Comparison of ENCODE assay signal across 10 cellular contexts in genomic region chr19:13864513-13865242, GRCh38. TPM values are rescaled to one million over a fixed set of nuclear protein-coding genes. Genes with fewer than 3 reads are reported as not detected.
DNase-seq lines count a peak whose midpoint lies in the region; ATAC-seq, FAIRE-seq and TF ChIP-seq lines count a peak whose summit lies in the region.
"Had no signal": no experiment of that assay in that cellular context is flagged by ENCODE, and none has a peak within 500 bp of the region (broad histone marks: within the 10 kb centered on the region; RNA-seq: fewer than 3 reads in every experiment).

No MANE protein-coding gene starts in this region.

- H3K4me1 ChIP-seq in A673 (ENCODE audit: insufficient read depth, low read length, poor library complexity, severe bottlenecking), result peaks cover 18% of the 10 kb centered on the region
- no peaks in the 10 kb centered on the region for H3K4me1 ChIP-seq in colonic mucosa

- no peaks in the 10 kb centered on the region for H3K9me3 Mint-ChIP-seq in naive thymus-derived CD8-positive, alpha-beta T cell

- peak in 1 of 2 donors; percentile 4 for ATAC-seq in naive thymus-derived CD8-positive, alpha-beta T cell
- no peak for ATAC-seq in GM21723 (IDR thresholded peaks at IDR 0.05; ENCODE audit: unreplicated experiment)

- in situ Hi-C loops in astrocyte of the spinal cord (cut with HindIII; ENCODE audit: low sequenced_read_pairs), result no loop called here

- TF ChIP-seq POLR2A in GM12891 (IDR thresholded peaks at IDR 0.05; ENCODE audit: low read depth, low read length), result no peak

- peak; percentile 77 for FAIRE-seq in GM12891 (lab: Jason Lieb, UNC)
- FAIRE-seq: GM18507 had no signal

- peak overlapping the region; percentile 73 for H3K4me3 ChIP-seq in A673 (ENCODE audit: low read depth, low read length, poor library complexity, severe bottlenecking)
- H3K4me3 ChIP-seq in astrocyte of the spinal cord (ENCODE audit: low read depth, low read length), result peak overlapping the region; percentile 2
- H3K4me3 ChIP-seq in colonic mucosa, result no peak overlapping the region
- peak overlapping the region in 1 of 2 donors; percentile 15 for H3K4me3 ChIP-seq in foreskin fibroblast (ENCODE audit: low read depth in 1 of 2, low read length in 2 of 2)

- peaks cover 26 to 55% (median 49%) of the 10 kb centered on the region in 4 donors for H3K4me1 Mint-ChIP-seq in naive thymus-derived CD8-positive, alpha-beta T cell

- H3K27ac ChIP-seq in A673 (ENCODE audit: low read depth, low read length, poor library complexity, severe bottlenecking) (peak overlapping the region; percentile 57), colonic mucosa (no peak overlapping the region)

- H3K4me3 Mint-ChIP-seq in naive thymus-derived CD8-positive, alpha-beta T cell, result peak overlapping the region; percentile 61 to 90 (median 84)

- CTCF ChIA-PET in A673 (lab: Charles Lee), result interaction anchor here (0.6 kb wide), 1 partner anchor 90 kb away, joined by 3 read pairs; the partner anchor contains the start of gene C19orf53

- H3K9me3 ChIP-seq in A673 (ENCODE audit: low read depth, low read length, poor library complexity, severe bottlenecking) (no peaks in the 10 kb centered on the region), colonic mucosa (no peaks in the 10 kb centered on the region)

- DNase-seq in A673 (ENCODE audit: low spot score), result no peak
- DNase-seq in GM12891 (ENCODE audit: insufficient read length, low spot score), result no peak
- DNase-seq in astrocyte of the spinal cord (ENCODE audit: low read depth, low spot score), result no peak
- DNase-seq in naive thymus-derived CD8-positive, alpha-beta T cell, result peak in 1 of 10 donors; percentile 64
- DNase-seq in colonic mucosa, result no peak
- no peak for DNase-seq in foreskin fibroblast
- DNase-seq in NCI-H524 treated with DMSO at 0.1 percent for 48 hours (lab: John Stamatoyannopoulos, UW), result no peak
- DNase-seq: stimulated activated CD4-positive, alpha-beta T cell treated with anti-CD3 and anti-CD28 coated beads, Interleukin-4, amount 100 ng/mL, for 24 hours had no signal

- intact Hi-C loops in A673 (cut with micrococcal nuclease; ENCODE audit: unreplicated experiment) (no loop called here), colonic mucosa (cut with DNase I) (loop anchor here (5.0 kb wide), 1 partner anchor 267 kb away; no protein-coding TSS in a partner anchor)

- no peaks in the 10 kb centered on the region for H3K27me3 ChIP-seq in A673 (replicated peaks; ENCODE audit: insufficient read depth, low read depth, low read length, poor library complexity)
- no peaks in the 10 kb centered on the region for H3K27me3 ChIP-seq in colonic mucosa

- TF ChIP-seq CTCF in A673 (conservative IDR thresholded peaks at IDR 0.05; ENCODE audit: low read depth, low read length) (no peak), astrocyte of the spinal cord (IDR thresholded peaks at IDR 0.05; ENCODE audit: low read depth, low read length) (no peak), colonic mucosa (IDR thresholded peaks at IDR 0.05) (no peak), foreskin fibroblast (IDR thresholded peaks at IDR 0.05; ENCODE audit: low read depth, low read length) (no peak)

- POLR2A ChIA-PET in A673 (lab: Charles Lee; ENCODE audit: low non-redundant PET), result no interaction called here
- POLR2A ChIA-PET in naive thymus-derived CD8-positive, alpha-beta T cell (lab: Charles Lee), result interaction anchor here (0.6 to 4.6 kb wide), 3 partner anchors 78 to 168 kb away, joined by 5 to 73 read pairs (median 7); no protein-coding TSS in a partner anchor

- peaks cover 0 to 4% (median 0%) of the 10 kb centered on the region in 3 donors for H3K36me3 Mint-ChIP-seq in naive thymus-derived CD8-positive, alpha-beta T cell

- H3K36me3 ChIP-seq in A673 (ENCODE audit: insufficient read depth, low read length, poor library complexity, severe bottlenecking) (no peaks in the 10 kb centered on the region), colonic mucosa (no peaks in the 10 kb centered on the region)

- H3K27me3 Mint-ChIP-seq in naive thymus-derived CD8-positive, alpha-beta T cell, result peaks cover 8 to 33% (median 28%) of the 10 kb centered on the region in 5 donors

- peak overlapping the region; percentile 1 to 81 (median 60) for H3K27ac Mint-ChIP-seq in naive thymus-derived CD8-positive, alpha-beta T cell

- peak overlapping the region in 1 of 2 donors; percentile 13 for H3K9ac ChIP-seq in colonic mucosa (ENCODE audit: low read depth in 2 of 2, low read length in 2 of 2)

- BruUV-seq in A673 (replicated peaks; lab: Mats Ljungman, UMichigan), result no TSS peak

TF ChIP-seq in GM12891, 5 proteins besides CTCF, POLR2A, EP300 and RAD21:
- TF ChIP-seq POU2F2 (IDR thresholded peaks at IDR 0.05; ENCODE audit: low read depth, low read length) (no peak), SPI1 (IDR thresholded peaks at IDR 0.05; ENCODE audit: low read depth, low read length) (no peak), POLR2AphosphoS5 (IDR thresholded peaks at IDR 0.05; ENCODE audit: low read depth, low read length) (no peak), TAF1 (IDR thresholded peaks at IDR 0.05; ENCODE audit: low read depth, low read length) (no peak), PAX5 (IDR thresholded peaks at IDR 0.05; ENCODE audit: insufficient read depth, low read length, severe bottlenecking) (no peak)
TF ChIP-seq in GM12891: peak in this region for 0.

RNA-seq across cellular contexts. Expression of gene NANOS3, which starts 12.3 kb away (rescaled TPM):
- total RNA-seq in A673 (2021), result 4.9 and 7.1 TPM in 2 replicates
- 2.0 TPM for polyA plus RNA-seq in GM12891 (2012; ENCODE audit: low read depth, missing spikeins)
- not detected for total RNA-seq in naive thymus-derived CD8-positive, alpha-beta T cell
- polyA plus RNA-seq in naive thymus-derived CD8-positive, alpha-beta T cell, result not detected
- total RNA-seq in colonic mucosa, result not detected

RNA-seq across cellular contexts. Expression of gene BRME1, which starts 41.2 kb away (rescaled TPM):
- 3.2 and 4.0 TPM in 2 replicates for total RNA-seq in A673 (2021)
- polyA plus RNA-seq in GM12891 (2012; ENCODE audit: low read depth, missing spikeins), result 0.56 TPM
- 1 to 10 TPM; 3.0 to 3.7 TPM for total RNA-seq in naive thymus-derived CD8-positive, alpha-beta T cell
- under 1 TPM; 0.49 to 0.94 (median 0.76) TPM for polyA plus RNA-seq in naive thymus-derived CD8-positive, alpha-beta T cell
- total RNA-seq in colonic mucosa, result 10 to 100 TPM in 1 of 2 donors, 1 to 10 TPM in 1; 5.9 to 20.0 TPM

RNA-seq across cellular contexts. Expression of gene CC2D1A, which starts 41.3 kb away (rescaled TPM):
- total RNA-seq in A673 (2021) (38.6 and 40.9 TPM in 2 replicates), colonic mucosa (100 to 1,000 TPM in 1 of 2 donors, 10 to 100 TPM in 1; 81.0 to 123 TPM)
- polyA plus RNA-seq in GM12891 (2012; ENCODE audit: low read depth, missing spikeins), result 11.5 TPM
- 10 to 100 TPM; 29.7 to 30.7 TPM for total RNA-seq in naive thymus-derived CD8-positive, alpha-beta T cell
- 10 to 100 TPM in 1 of 3 donors, 1 to 10 TPM in 2; 4.3 to 10.5 (median 5.5) TPM for polyA plus RNA-seq in naive thymus-derived CD8-positive, alpha-beta T cell
